ENCODE assay signal across 1 cellular context in genomic region chr15:47300596-47300995, GRCh38.
TF ChIP-seq lines count a peak whose summit lies in the region.

No MANE protein-coding gene starts in this region.

TF ChIP-seq in SK-N-SH, 30 proteins besides CTCF, POLR2A, EP300 and RAD21 (continued from another document):
- TF ChIP-seq SMC3 (IDR thresholded peaks at IDR 0.05; ENCODE audit: low read depth, low read length) (no peak), MAX (IDR thresholded peaks at IDR 0.05; ENCODE audit: low read depth) (no peak), RFX5 (IDR thresholded peaks at IDR 0.05; ENCODE audit: low read length) (no peak)
